In the genomic region with DNA sequence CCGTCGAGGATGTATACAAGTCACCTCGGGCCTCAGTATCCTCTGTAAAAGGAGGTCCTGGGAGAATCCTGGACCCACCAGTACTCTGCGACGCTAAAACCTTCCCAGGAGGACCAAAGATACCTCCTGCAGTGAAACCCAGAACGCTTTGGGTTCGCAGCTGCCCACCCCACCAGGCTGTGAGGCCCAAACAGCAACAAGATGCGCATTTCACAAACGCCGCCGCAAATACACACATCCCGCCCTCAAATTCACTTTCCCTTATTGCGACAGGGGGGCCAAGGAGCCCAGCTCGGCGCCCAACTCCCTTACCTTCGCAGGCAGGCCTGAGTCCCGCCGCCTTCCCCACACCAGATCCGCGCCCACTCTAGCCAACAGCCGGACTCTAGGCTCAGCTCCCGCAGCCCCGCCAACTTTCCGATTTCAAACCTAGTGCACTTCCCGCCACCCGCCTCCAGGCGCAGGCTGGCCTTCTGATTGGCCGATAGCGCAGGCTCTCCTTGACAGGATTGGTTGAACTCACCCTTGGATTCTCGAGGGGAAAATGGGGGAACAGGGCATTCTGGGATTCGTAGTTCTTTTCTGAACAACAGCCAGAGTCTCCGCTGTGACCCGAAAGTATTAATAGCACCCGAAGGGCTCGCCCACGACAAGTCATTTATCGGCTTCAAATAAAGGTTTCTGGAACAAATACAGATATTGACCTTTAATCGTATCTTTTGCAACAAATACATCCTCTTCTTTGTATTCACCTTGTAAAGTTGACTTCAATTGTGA, we compare ENCODE assay signal across 8 cellular contexts. TPM values are rescaled to one million over a fixed set of nuclear protein-coding genes. Genes with fewer than 3 reads are reported as not detected.
DNase-seq lines count a peak whose midpoint lies in the region; ATAC-seq and TF ChIP-seq lines count a peak whose summit lies in the region.

A gene with protein sequence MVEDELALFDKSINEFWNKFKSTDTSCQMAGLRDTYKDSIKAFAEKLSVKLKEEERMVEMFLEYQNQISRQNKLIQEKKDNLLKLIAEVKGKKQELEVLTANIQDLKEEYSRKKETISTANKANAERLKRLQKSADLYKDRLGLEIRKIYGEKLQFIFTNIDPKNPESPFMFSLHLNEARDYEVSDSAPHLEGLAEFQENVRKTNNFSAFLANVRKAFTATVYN (minus strand): TSS at position 425 of the 777 bp plus-strand sequence. CDS start 911 bp downstream, outside the sequence.

- POLR2A ChIA-PET in AG04450 (lab: Yijun Ruan, JAX): no interaction called here

- H3K27me3 ChIP-seq in AG04450 (ENCODE audit: control insufficient read depth, insufficient read depth, low read length): peaks cover 5% of the 10 kb centered on the region
- H3K27me3 ChIP-seq in mammary epithelial cell (ENCODE audit: insufficient read depth, low read length): no peaks in the 10 kb centered on the region
- H3K27me3 ChIP-seq in smooth muscle cell (ENCODE audit: low read depth): no peaks in the 10 kb centered on the region

- in situ Hi-C loops in mammary epithelial cell (cut with MboI; ENCODE audit: low sequenced_read_pairs in 2 of 2): no loop called here

- CTCF ChIA-PET in AG04450 (lab: Charles Lee) (interaction anchor here (1.6 kb wide), 1 partner anchor 31 kb away, joined by 3 read pairs; no protein-coding TSS in a partner anchor), mammary epithelial cell (lab: Charles Lee; ENCODE audit: low non-redundant PET) (no interaction called here)

- peak within 1 kb of the TSS; percentile 88 for H3K4me3 ChIP-seq in AG04450 (ENCODE audit: low read depth, low read length)
- peak within 1 kb of the TSS; percentile 73 to 85 (median 81) for H3K4me3 ChIP-seq in mammary epithelial cell (replicated peaks in 1 of 3; ENCODE audit: insufficient read depth in 1 of 3, low read depth in 2 of 3, low read length in 3 of 3)
- peak within 1 kb of the TSS; percentile 80 for H3K4me3 ChIP-seq in smooth muscle cell

- H4K20me1 ChIP-seq in mammary epithelial cell (ENCODE audit: insufficient read depth, low read length): no peaks in the 10 kb centered on the region
- H4K20me1 ChIP-seq in smooth muscle cell (ENCODE audit: low read depth): no peaks in the 10 kb centered on the region

- ATAC-seq in GM18873 (IDR thresholded peaks at IDR 0.05; ENCODE audit: low FRiP score, unreplicated experiment) (peak; percentile 100), HG03135 (IDR thresholded peaks at IDR 0.05; ENCODE audit: unreplicated experiment) (peak; percentile 100)

- H3K4me1 ChIP-seq in mammary epithelial cell (ENCODE audit: insufficient read depth, low read length) (peaks cover 3% of the 10 kb centered on the region), smooth muscle cell (ENCODE audit: low read depth) (peaks cover 3% of the 10 kb centered on the region)

- H3F3A ChIP-seq in smooth muscle cell (ENCODE audit: low read depth): no peaks in the 10 kb centered on the region

- peak within 1 kb of the TSS; percentile 21 for H3K27ac ChIP-seq in AG04450 (ENCODE audit: low read depth, low read length)
- peak within 1 kb of the TSS; percentile 46; the same call in 1 of the 2 replicates for H3K27ac ChIP-seq in VCaP
- H3K27ac ChIP-seq in mammary epithelial cell (ENCODE audit: insufficient read depth, low read depth, low read length): peak within 1 kb of the TSS; percentile 54
- H3K27ac ChIP-seq in smooth muscle cell (ENCODE audit: low read depth): no peak within 1 kb of the TSS

- WGBS in mammary epithelial cell (ENCODE audit: low coverage, missing lambda C conversion rate): 2% methylated on average over 31 of the region's 38 CpGs
- WGBS in smooth muscle cell (ENCODE audit: low lambda C conversion rate): 1% methylated on average over 37 of the region's 38 CpGs

- intact Hi-C loops in mammary epithelial cell (cut with micrococcal nuclease): no loop called here

- peak within 1 kb of the TSS; percentile 85 for H3K9ac ChIP-seq in mammary epithelial cell (ENCODE audit: insufficient read depth, low read length)
- H3K9ac ChIP-seq in smooth muscle cell (ENCODE audit: low read depth): peak within 1 kb of the TSS; percentile 54

- H3K4me2 ChIP-seq in mammary epithelial cell (ENCODE audit: insufficient read depth, low read depth, low read length) (peak within 1 kb of the TSS; percentile 93), smooth muscle cell (peak within 1 kb of the TSS; percentile 97)

- dilution Hi-C loops in mammary epithelial cell (cut with HindIII; ENCODE audit: low sequenced_read_pairs): no loop called here

- BruUV-seq in mammary epithelial cell (replicated peaks; lab: Mats Ljungman, UMichigan): no TSS peak

- peaks cover 16% of the 10 kb centered on the region for H3K79me2 ChIP-seq in mammary epithelial cell (ENCODE audit: insufficient read depth, low read length)
- H3K79me2 ChIP-seq in smooth muscle cell (ENCODE audit: low read depth): no peaks in the 10 kb centered on the region

- TF ChIP-seq CTCF in AG04450 (IDR thresholded peaks at IDR 0.05; ENCODE audit: low read depth, low read length): no peak
- no peak for TF ChIP-seq CTCF in VCaP (conservative IDR thresholded peaks at IDR 0.05)
- no peak for TF ChIP-seq CTCF in mammary epithelial cell (conservative IDR thresholded peaks at IDR 0.05 in 1 of 2, IDR thresholded peaks at IDR 0.05 in 1 of 2; ENCODE audit: extremely low read depth in 1 of 2, insufficient read depth in 1 of 2, low read depth in 1 of 2, low read length in 2 of 2)
- TF ChIP-seq CTCF in smooth muscle cell (IDR thresholded peaks at IDR 0.05; ENCODE audit: borderline replicate concordance, insufficient read depth, poor library complexity, severe bottlenecking): no peak

- H3K36me3 ChIP-seq in mammary epithelial cell (ENCODE audit: insufficient read depth, low read length): no peaks in the 10 kb centered on the region
- no peaks in the 10 kb centered on the region for H3K36me3 ChIP-seq in smooth muscle cell (ENCODE audit: low read depth)

- peak within 1 kb of the TSS; percentile 95 for H2AFZ ChIP-seq in mammary epithelial cell (ENCODE audit: low read depth, low read length)
- peak within 1 kb of the TSS; percentile 96 for H2AFZ ChIP-seq in smooth muscle cell (ENCODE audit: low read depth)

- H3K9me3 ChIP-seq in AG04450 (ENCODE audit: control insufficient read depth, insufficient read depth, low read length) (no peaks in the 10 kb centered on the region), mammary epithelial cell (replicated peaks; ENCODE audit: insufficient read depth, low read length) (no peaks in the 10 kb centered on the region), smooth muscle cell (replicated peaks; ENCODE audit: low read depth) (no peaks in the 10 kb centered on the region)

- DNase-seq in AG04450 (ENCODE audit: low read depth, low spot score) (peak; percentile 66), NCI-H2227 (lab: John Stamatoyannopoulos, UW; ENCODE audit: unreplicated experiment) (peak; percentile 98), mammary epithelial cell (peak; percentile 89), iPS-NIHi7 (ENCODE audit: extremely low spot score) (peak; percentile 97), smooth muscle cell (lab: John Stamatoyannopoulos, UW; ENCODE audit: unreplicated experiment) (peak; percentile 30)

RNA-seq across cellular contexts. Expression of the gene that starts here (rescaled TPM):
- polyA plus RNA-seq in AG04450 (2011; rRNA removed) (2.6 and 4.2 TPM in 2 replicates), mammary epithelial cell (9.3 TPM), smooth muscle cell (4.2 and 7.7 TPM in 2 replicates)
- polyA minus RNA-seq in AG04450 (2011; rRNA and poly(A)+ RNA removed): 1.7 and 2.3 TPM in 2 replicates
- total RNA-seq in mammary epithelial cell (10 to 100 TPM in 1 of 2 donors, under 1 TPM in 1; 0.33 to 13.2 TPM), smooth muscle cell (3.1 and 3.5 TPM in 2 replicates)
- polyA minus RNA-seq in mammary epithelial cell: 2.8 TPM

Comparison
In these comparisons a context has a peak if more than half of its experiments do, and no peak if none do; other contexts are left out.
1. DNase-seq: peak in every context shown above with its lines; median percentile 98 in NCI-H2227; 97 in iPS-NIHi7; 89 in mammary epithelial cell; 66 in AG04450; 30 in smooth muscle cell.